31 cellular contexts compared by ENCODE assay signal in genomic region chr1:45656573-45657226, GRCh38.
"Had no signal": no experiment of that assay in that cellular context is flagged by ENCODE, and none has a peak within 500 bp of the region (broad histone marks: within the 10 kb centered on the region; RNA-seq: fewer than 3 reads in every experiment).

No MANE protein-coding gene starts in this region.

- ATAC-seq: activated CD8-positive, alpha-beta T cell treated with anti-CD3 and anti-CD28 coated beads for 36 hours; activated naive CD8-positive, alpha-beta T cell treated with anti-CD3 and anti-CD28 coated beads, Interleukin-2, amount 50 U/mL, for 24 hours; Right ventricle myocardium inferior; SK-N-SH treated with all-trans-retinoic acid at 6 μM for 48 hours; T-cell had no signal

- H3K27ac Mint-ChIP-seq: activated B cell treated with CpG ODN at 0.5 μM for 24 hours; activated naive CD8-positive, alpha-beta T cell; activated naive CD8-positive, alpha-beta T cell treated with anti-CD3 and anti-CD28 coated beads, Interleukin-2, amount 50 U/mL, for 24 hours; activated T-cell treated with anti-CD3 and anti-CD28 coated beads, Interleukin-2, amount 50 U/mL, for 24 hours; activated T-helper 1 cell treated with anti-CD3 and anti-CD28 coated beads, Interleukin-12 subunit alpha, Interleukin-12 subunit beta, Interleukin-2, Interleukin-4 antibody, amounts not matched to agents 30 ng/mL and 10 ng/mL and 1 ng/mL, durations not matched to agents 14 hours and 24 hours and 36 hours; brain; T-cell had no signal

- H3K9me3 Mint-ChIP-seq: activated B cell treated with CpG ODN at 0.5 μM for 24 hours; activated CD8-positive, alpha-beta T cell treated with anti-CD3 and anti-CD28 coated beads for 36 hours; activated naive CD8-positive, alpha-beta T cell treated with anti-CD3 and anti-CD28 coated beads, Interleukin-2, amount 50 U/mL, for 24 hours; activated T-cell treated with anti-CD3 and anti-CD28 coated beads, Interleukin-2, amount 50 U/mL, for 24 hours; activated T-helper 1 cell treated with anti-CD3 and anti-CD28 coated beads, Interleukin-12 subunit alpha, Interleukin-12 subunit beta, Interleukin-2, Interleukin-4 antibody, amounts not matched to agents 30 ng/mL and 10 ng/mL and 1 ng/mL, durations not matched to agents 14 hours and 24 hours and 36 hours; brain; T-cell had no signal

- H3K4me1 Mint-ChIP-seq: activated B cell treated with CpG ODN at 0.5 μM for 24 hours, brain had no signal

- H3K27me3 Mint-ChIP-seq: activated B cell treated with CpG ODN at 0.5 μM for 24 hours; activated CD8-positive, alpha-beta T cell treated with anti-CD3 and anti-CD28 coated beads for 36 hours; activated naive CD8-positive, alpha-beta T cell; activated naive CD8-positive, alpha-beta T cell treated with anti-CD3 and anti-CD28 coated beads, Interleukin-2, amount 50 U/mL, for 24 hours; activated T-cell treated with anti-CD3 and anti-CD28 coated beads, Interleukin-2, amount 50 U/mL, for 24 hours; brain; T-cell had no signal

- H3K4me3 Mint-ChIP-seq: activated B cell treated with CpG ODN at 0.5 μM for 24 hours; activated CD8-positive, alpha-beta T cell treated with anti-CD3 and anti-CD28 coated beads for 36 hours; activated naive CD8-positive, alpha-beta T cell; activated naive CD8-positive, alpha-beta T cell treated with anti-CD3 and anti-CD28 coated beads, Interleukin-2, amount 50 U/mL, for 24 hours; activated T-cell treated with anti-CD3 and anti-CD28 coated beads, Interleukin-2, amount 50 U/mL, for 24 hours; activated T-helper 1 cell treated with anti-CD3 and anti-CD28 coated beads, Interleukin-12 subunit alpha, Interleukin-12 subunit beta, Interleukin-2, Interleukin-4 antibody, amounts not matched to agents 30 ng/mL and 10 ng/mL and 1 ng/mL, durations not matched to agents 14 hours and 24 hours and 36 hours; brain; T-cell had no signal

- DNase-seq: activated B cell treated with CpG ODN at 0.5 μM for 24 hours; activated CD4-positive, alpha-beta T cell treated with anti-CD3 and anti-CD28 coated beads for 4 hours; activated CD4-positive, CD25-positive, alpha-beta regulatory T cell treated with anti-CD3 and anti-CD28 coated beads, Interleukin-2, amount 50 U/mL, for 72 hours; activated CD8-positive, alpha-beta T cell treated with anti-CD3 and anti-CD28 coated beads for 36 hours; activated effector memory CD4-positive, alpha-beta T cell treated with Interleukin-2 at 50 U/mL for 16 hours; activated naive CD8-positive, alpha-beta T cell treated with anti-CD3 and anti-CD28 coated beads, Interleukin-2, amount 50 U/mL, for 24 hours; activated T-cell treated with anti-CD3 and anti-CD28 coated beads, Interleukin-2, amount 50 U/mL, for 24 hours; anterior cingulate cortex; central memory CD4-positive, alpha-beta T cell; Karpas-422; KBM-7; MG63; MV-4-11; NCI-H1092; NCI-H1436 treated with DMSO at 0.1 percent for 48 hours; NCI-H1694 treated with DMSO at 0.1 percent for 48 hours; NCI-H2029; NCI-H345; NCI-H510A; NCI-H526; NCI-H748 treated with DMSO at 0.1 percent for 48 hours; PC-9; SIG-M5; T-cell; T-helper 2 cell; T-helper 9 cell had no signal
